In the genomic region with DNA sequence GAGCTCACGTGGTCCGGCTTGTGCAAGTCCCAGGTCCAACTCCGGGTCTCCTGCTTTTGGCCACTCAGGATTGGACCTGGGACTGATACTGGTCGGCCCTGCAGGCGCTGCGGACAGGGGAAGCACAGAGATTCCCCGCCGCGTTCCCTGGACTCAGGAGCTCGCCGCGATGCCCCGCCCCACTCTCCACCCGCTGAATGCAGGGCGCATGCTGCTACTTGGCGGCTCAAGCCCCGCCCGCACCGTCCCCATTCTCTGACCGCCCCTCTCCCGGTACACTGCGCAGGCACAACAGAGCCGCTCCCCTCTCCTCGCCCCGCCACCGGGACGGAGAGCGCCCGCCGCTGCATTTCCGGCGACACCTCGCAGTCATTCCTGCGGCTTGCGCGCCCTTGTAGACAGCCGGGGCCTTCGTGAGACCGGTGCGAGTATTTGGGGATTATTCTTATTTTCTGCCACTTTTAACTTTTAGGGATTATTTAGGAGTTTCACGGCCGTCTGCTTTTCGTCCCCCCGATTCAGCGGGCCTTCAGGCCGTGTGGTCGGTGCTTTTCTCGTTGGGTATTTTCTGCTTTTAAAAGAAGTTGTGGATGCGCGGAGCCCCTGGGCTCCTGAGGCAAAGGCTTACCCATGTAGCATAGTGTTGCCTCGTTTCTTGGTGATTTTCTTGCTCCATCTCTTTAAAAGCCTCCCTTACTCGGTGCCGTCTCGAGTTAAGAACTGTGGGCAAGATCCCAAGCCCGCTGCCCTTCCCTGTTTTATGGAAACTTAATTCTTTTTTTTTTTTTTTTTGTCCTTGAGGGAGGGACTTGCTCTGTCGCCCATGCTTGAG, we compare ENCODE assay signal across 8 cellular contexts. TPM values are rescaled to one million over a fixed set of nuclear protein-coding genes. Genes with fewer than 3 reads are reported as not detected.
DNase-seq lines count a peak whose midpoint lies in the region; ATAC-seq and TF ChIP-seq lines count a peak whose summit lies in the region.

TSS of gene TMEM14C (plus strand) at position 251 of the 832 bp plus-strand sequence. CDS start 1,544 bp downstream, outside the sequence.

- H3K9me3 ChIP-seq in DOHH2 (ENCODE audit: control insufficient read depth, insufficient read depth, low read length) (peaks cover 22% of the 10 kb centered on the region), RWPE2 (ENCODE audit: severe bottlenecking) (peaks cover 6% of the 10 kb centered on the region)

- peak within 1 kb of the TSS; percentile 92; the same call in 1 of the 2 replicates for H2AFZ ChIP-seq in GM23338

- no peak for TF ChIP-seq CTCF in DOHH2 (IDR thresholded peaks at IDR 0.05; ENCODE audit: low read depth, low read length, poor library complexity, severe bottlenecking)
- no peak for TF ChIP-seq CTCF in GM23338 (conservative IDR thresholded peaks at IDR 0.05; ENCODE audit: low read depth in 2 of 2)
- TF ChIP-seq CTCF in RWPE2 (IDR thresholded peaks at IDR 0.05; ENCODE audit: poor library complexity, severe bottlenecking), result no peak

- H3K9me3 Mint-ChIP-seq in GM23338, result peaks cover 28% of the 10 kb centered on the region
- H3K9me3 Mint-ChIP-seq in natural killer cell treated with Interleukin-12 subunit alpha and Interleukin-12 subunit beta and Interleukin-15 and Interleukin-18, amount 100 ng/mL, for 72 hours, result peaks cover 4% of the 10 kb centered on the region

- H3K4me3 ChIP-seq in DOHH2 (ENCODE audit: low read length) (peak within 1 kb of the TSS; percentile 87), GM23338 (peak within 1 kb of the TSS; percentile 71), RWPE2 (ENCODE audit: severe bottlenecking) (peak within 1 kb of the TSS; percentile 57)

- ATAC-seq in GM23338 (peak; percentile 97), RWPE2 (ENCODE audit: low read depth) (peak; percentile 94)
- peak; percentile 94 to 95 for ATAC-seq in natural killer cell treated with Interleukin-12 subunit alpha and Interleukin-12 subunit beta and Interleukin-15 and Interleukin-18, amount 100 ng/mL, for 72 hours
- peak; percentile 98 for ATAC-seq in stimulated activated naive CD8-positive, alpha-beta T cell treated with anti-CD3 and anti-CD28 coated beads, Interleukin-15, Interleukin-2, amounts not matched to agents 100 U/mL and 50 U/mL, for 24 hours

- peak; percentile 100 for DNase-seq in GM23338 (ENCODE audit: low spot score)
- DNase-seq in LHCN-M2 (ENCODE audit: low read depth), result peak; percentile 95
- DNase-seq in RWPE2 (ENCODE audit: low spot score), result peak; percentile 99
- peak; percentile 79 for DNase-seq in activated T-helper 9 cell treated with anti-CD3 and anti-CD28 coated beads, Interleukin-2, amount 50 U/mL, for 16 hours (ENCODE audit: low read depth)
- peak; percentile 95 for DNase-seq in fibroblast of peridontal ligament (ENCODE audit: extremely low read depth)
- peak; percentile 89 for DNase-seq in natural killer cell treated with Interleukin-12 subunit alpha and Interleukin-12 subunit beta and Interleukin-15 and Interleukin-18, amount 100 ng/mL, for 72 hours (ENCODE audit: low spot score)
- DNase-seq in stimulated activated naive CD8-positive, alpha-beta T cell treated with anti-CD3 and anti-CD28 coated beads, Interleukin-15, Interleukin-2, amounts not matched to agents 100 U/mL and 50 U/mL, for 24 hours, result peak; percentile 94

- H3K36me3 ChIP-seq in DOHH2 (ENCODE audit: control insufficient read depth, low read length) (peaks cover 26% of the 10 kb centered on the region), GM23338 (ENCODE audit: insufficient read depth) (peaks cover 5% of the 10 kb centered on the region; the same call in 1 of the 2 replicates), RWPE2 (ENCODE audit: low read depth) (peaks cover 28% of the 10 kb centered on the region)

- H4K20me1 ChIP-seq in DOHH2 (ENCODE audit: control insufficient read depth, insufficient read depth, low read depth, low read length) (no peaks in the 10 kb centered on the region), GM23338 (replicated peaks; ENCODE audit: insufficient read depth) (no peaks in the 10 kb centered on the region)

- H3K27ac ChIP-seq in DOHH2 (ENCODE audit: low read depth, low read length) (peak within 1 kb of the TSS; percentile 64), GM23338 (ENCODE audit: low read depth) (peak within 1 kb of the TSS; percentile 100), RWPE2 (ENCODE audit: poor library complexity, severe bottlenecking) (peak within 1 kb of the TSS; percentile 76)

- H3K4me1 ChIP-seq in DOHH2 (ENCODE audit: control insufficient read depth, low read length) (peaks cover 38% of the 10 kb centered on the region), GM23338 (ENCODE audit: insufficient read depth) (peaks cover 19% of the 10 kb centered on the region), RWPE2 (ENCODE audit: insufficient read depth, poor library complexity, severe bottlenecking) (no peaks in the 10 kb centered on the region)

- no peaks in the 10 kb centered on the region for H3K27me3 ChIP-seq in DOHH2 (ENCODE audit: control insufficient read depth, low read length)
- no peaks in the 10 kb centered on the region for H3K27me3 ChIP-seq in GM23338 (ENCODE audit: insufficient read depth)
- H3K27me3 ChIP-seq in RWPE2 (ENCODE audit: insufficient read depth, poor library complexity, severe bottlenecking), result no peaks in the 10 kb centered on the region

- H3F3A ChIP-seq in DOHH2 (ENCODE audit: control insufficient read depth, insufficient read depth) (peaks cover 9% of the 10 kb centered on the region), GM23338 (replicated peaks; ENCODE audit: low read depth) (peaks cover 23% of the 10 kb centered on the region)

- peaks cover 53% of the 10 kb centered on the region for H3K36me3 Mint-ChIP-seq in GM23338 (ENCODE audit: low read depth)
- peaks cover 4% of the 10 kb centered on the region for H3K36me3 Mint-ChIP-seq in natural killer cell treated with Interleukin-12 subunit alpha and Interleukin-12 subunit beta and Interleukin-15 and Interleukin-18, amount 100 ng/mL, for 72 hours

- H3K4me3 Mint-ChIP-seq in GM23338, result peak within 1 kb of the TSS; percentile 96
- H3K4me3 Mint-ChIP-seq in natural killer cell treated with Interleukin-12 subunit alpha and Interleukin-12 subunit beta and Interleukin-15 and Interleukin-18, amount 100 ng/mL, for 72 hours, result peak within 1 kb of the TSS; percentile 93

- peak within 1 kb of the TSS; percentile 83 for H3K4me2 ChIP-seq in DOHH2 (ENCODE audit: low read length)
- H3K4me2 ChIP-seq in GM23338, result peak within 1 kb of the TSS; percentile 85

- H3K4me1 Mint-ChIP-seq in GM23338, result peaks cover 26% of the 10 kb centered on the region
- peaks cover 37 to 66% of the 10 kb centered on the region in 2 donors for H3K4me1 Mint-ChIP-seq in natural killer cell treated with Interleukin-12 subunit alpha and Interleukin-12 subunit beta and Interleukin-15 and Interleukin-18, amount 100 ng/mL, for 72 hours (ENCODE audit: low read depth in 2 of 2)

- peak within 1 kb of the TSS; percentile 98 for H3K27ac Mint-ChIP-seq in GM23338
- peak within 1 kb of the TSS; percentile 76 to 83 for H3K27ac Mint-ChIP-seq in natural killer cell treated with Interleukin-12 subunit alpha and Interleukin-12 subunit beta and Interleukin-15 and Interleukin-18, amount 100 ng/mL, for 72 hours

- peaks cover 13% of the 10 kb centered on the region for H3K27me3 Mint-ChIP-seq in GM23338 (ENCODE audit: insufficient read depth, low read depth, poor library complexity)
- peaks cover 4 to 23% of the 10 kb centered on the region in 2 donors for H3K27me3 Mint-ChIP-seq in natural killer cell treated with Interleukin-12 subunit alpha and Interleukin-12 subunit beta and Interleukin-15 and Interleukin-18, amount 100 ng/mL, for 72 hours

- H3K79me2 ChIP-seq in DOHH2 (ENCODE audit: control insufficient read depth, low read length) (peaks cover 29% of the 10 kb centered on the region), GM23338 (replicated peaks; ENCODE audit: insufficient read depth) (peaks cover 29% of the 10 kb centered on the region)

- H3K9me2 ChIP-seq in DOHH2 (replicated peaks; ENCODE audit: control insufficient read depth, low read length), result no peaks in the 10 kb centered on the region
- no peaks in the 10 kb centered on the region for H3K9me2 ChIP-seq in GM23338 (ENCODE audit: insufficient read depth)

TF ChIP-seq in GM23338, 12 proteins besides CTCF, POLR2A, EP300 and RAD21:
- TF ChIP-seq, protein P1, sequence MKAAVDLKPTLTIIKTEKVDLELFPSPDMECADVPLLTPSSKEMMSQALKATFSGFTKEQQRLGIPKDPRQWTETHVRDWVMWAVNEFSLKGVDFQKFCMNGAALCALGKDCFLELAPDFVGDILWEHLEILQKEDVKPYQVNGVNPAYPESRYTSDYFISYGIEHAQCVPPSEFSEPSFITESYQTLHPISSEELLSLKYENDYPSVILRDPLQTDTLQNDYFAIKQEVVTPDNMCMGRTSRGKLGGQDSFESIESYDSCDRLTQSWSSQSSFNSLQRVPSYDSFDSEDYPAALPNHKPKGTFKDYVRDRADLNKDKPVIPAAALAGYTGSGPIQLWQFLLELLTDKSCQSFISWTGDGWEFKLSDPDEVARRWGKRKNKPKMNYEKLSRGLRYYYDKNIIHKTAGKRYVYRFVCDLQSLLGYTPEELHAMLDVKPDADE (IDR thresholded peaks at IDR 0.05), result peak; percentile 42; the same call in 1 of the 2 replicates
- peak; percentile 22; the same call in 1 of the 2 replicates for TF ChIP-seq CREB1 (CRISPR knock-in tag; IDR thresholded peaks at IDR 0.05; ENCODE audit: low read depth)
- TF ChIP-seq NANOG (IDR thresholded peaks at IDR 0.05; ENCODE audit: borderline replicate concordance), result no peak
- peak; percentile 91 for TF ChIP-seq POLR2AphosphoS5 (IDR thresholded peaks at IDR 0.05; ENCODE audit: low read depth)

RNA-seq across cellular contexts. Expression of gene TMEM14C, which starts in this region (rescaled TPM):
- 123 and 131 TPM in 2 replicates for total RNA-seq in GM23338 (2014; rRNA removed; shearing (Covaris generic))
- 232 and 241 TPM in 2 replicates for polyA plus RNA-seq in GM23338 (2016; fragmentation: Nextera tagmentation; extraction: Ambion mirVana)
- total RNA-seq in LHCN-M2 (2014; rRNA removed), result 165 and 197 TPM in 2 replicates
- 218 TPM for polyA plus RNA-seq in LHCN-M2 (2012)
- total RNA-seq in natural killer cell treated with Interleukin-12 subunit alpha and Interleukin-12 subunit beta and Interleukin-15 and Interleukin-18, amount 100 ng/mL, for 72 hours, result 10 to 100 TPM; 12.0 to 27.4 TPM

Comparison
In these comparisons a context has a peak if more than half of its experiments do, and no peak if none do; other contexts are left out.
1. Peak in every context shown above with its lines: DNase-seq, ATAC-seq, H3K4me3 ChIP-seq and H3K27ac ChIP-seq.